Comparison of ENCODE assay signal across 11 cellular contexts in genomic region chr19:29832801-29833200, GRCh38.
"Had no signal": no experiment of that assay in that cellular context is flagged by ENCODE, and none has a peak within 500 bp of the region (broad histone marks: within the 10 kb centered on the region; RNA-seq: fewer than 3 reads in every experiment).

No MANE protein-coding gene starts in this region.

- H3K27me3 ChIP-seq: pancreas had no signal

- H3K36me3 ChIP-seq: pancreas, thoracic aorta had no signal

- H3K9me3 Mint-ChIP-seq: activated naive CD4-positive, alpha-beta T cell treated with anti-CD3 and anti-CD28 coated beads, Interleukin-2, amount 50 U/mL, for 72 hours; immature natural killer cell; neural crest cell had no signal

- H3K4me1 ChIP-seq: pancreas had no signal

- H3K4me3 ChIP-seq: pancreas, thoracic aorta had no signal

- ATAC-seq: activated naive CD4-positive, alpha-beta T cell treated with anti-CD3 and anti-CD28 coated beads, Interleukin-2, amount 50 U/mL, for 72 hours; activated T-cell treated with anti-CD3 and anti-CD28 coated beads, Interleukin-2, amount 50 U/mL, for 72 hours; pancreas had no signal

- H3K27ac Mint-ChIP-seq: activated T-cell treated with anti-CD3 and anti-CD28 coated beads, Interleukin-2, amount 50 U/mL, for 72 hours; immature natural killer cell had no signal

- DNase-seq: activated CD4-positive, alpha-beta T cell treated with anti-CD3 and anti-CD28 coated beads, Interleukin-2, amount 50 U/mL, for 4 hours; activated CD4-positive, CD25-positive, alpha-beta regulatory T cell; activated T-cell treated with anti-CD3 and anti-CD28 coated beads, Interleukin-2, amount 50 U/mL, for 72 hours; immature natural killer cell; pancreas; SHP77; SK-N-SH; stimulated activated CD4-positive, alpha-beta T cell treated with anti-CD3 and anti-CD28 coated beads, Interleukin-1b, Interleukin-23, amount 100 ng/mL, for 48 hours had no signal

- H3K4me3 Mint-ChIP-seq: immature natural killer cell, neural crest cell had no signal

- H3K9me3 ChIP-seq: pancreas, SK-N-SH, thoracic aorta had no signal

- H3K36me3 Mint-ChIP-seq: immature natural killer cell had no signal

- H3K27ac ChIP-seq: pancreas, thoracic aorta had no signal

- H3K4me1 Mint-ChIP-seq: neural crest cell had no signal
